22 cellular contexts compared by ENCODE assay signal in genomic region chr1:43801203-43801602, GRCh38.
"Had no signal": no experiment of that assay in that cellular context is flagged by ENCODE, and none has a peak within 500 bp of the region (broad histone marks: within the 10 kb centered on the region; RNA-seq: fewer than 3 reads in every experiment).

No MANE protein-coding gene starts in this region.

- H3K4me2 ChIP-seq: smooth muscle cell had no signal

- H3K9me3 Mint-ChIP-seq: activated naive CD4-positive, alpha-beta T cell treated with anti-CD3 and anti-CD28 coated beads, Interleukin-2, amount 10 ng/mL, durations not matched to agents 7 days and 5 days; natural killer cell; stimulated activated naive B cell treated with anti-CD40 and anti-IgM and Interleukin-4, amounts not matched to agents 10 μg/mL and 1 μg/mL and 100 μg/mL, for 72 hours; T-helper 2 cell treated with Interferon-gamma antibody and Interleukin-4, amounts not matched to agents 5 μg/mL and 100 μg/mL, for 36 hours had no signal

- ATAC-seq: activated CD4-positive, alpha-beta T cell treated with anti-CD3 and anti-CD28 coated beads for 36 hours; esophagus mucosa; gastrocnemius medialis; natural killer cell; stimulated activated naive B cell treated with anti-CD40 and anti-IgM and Interleukin-4, amounts not matched to agents 10 μg/mL and 1 μg/mL and 100 μg/mL, for 72 hours had no signal

- H3K36me3 Mint-ChIP-seq: activated naive CD4-positive, alpha-beta T cell treated with anti-CD3 and anti-CD28 coated beads, Interleukin-2, amount 10 ng/mL, durations not matched to agents 7 days and 5 days; natural killer cell had no signal

- H3K27me3 Mint-ChIP-seq: activated CD4-positive, alpha-beta T cell treated with anti-CD3 and anti-CD28 coated beads for 36 hours; activated naive CD4-positive, alpha-beta T cell treated with anti-CD3 and anti-CD28 coated beads, Interleukin-2, amount 10 ng/mL, durations not matched to agents 7 days and 5 days; stimulated activated naive B cell treated with anti-CD40 and anti-IgM and Interleukin-4, amounts not matched to agents 10 μg/mL and 1 μg/mL and 100 μg/mL, for 72 hours had no signal

- H3K4me3 Mint-ChIP-seq: activated CD4-positive, alpha-beta T cell treated with anti-CD3 and anti-CD28 coated beads for 36 hours; activated naive CD4-positive, alpha-beta T cell treated with anti-CD3 and anti-CD28 coated beads, Interleukin-2, amount 10 ng/mL, durations not matched to agents 7 days and 5 days; natural killer cell; stimulated activated naive B cell treated with anti-CD40 and anti-IgM and Interleukin-4, amounts not matched to agents 10 μg/mL and 1 μg/mL and 100 μg/mL, for 72 hours; T-helper 2 cell treated with Interferon-gamma antibody and Interleukin-4, amounts not matched to agents 5 μg/mL and 100 μg/mL, for 36 hours had no signal

- H3K9me3 ChIP-seq: gastrocnemius medialis, left ventricle myocardium inferior, sigmoid colon, vagina had no signal

- FAIRE-seq: TTC549 had no signal

- H3K36me3 ChIP-seq: gastrocnemius medialis, sigmoid colon, vagina, WERI-Rb-1 had no signal

- H3K27ac ChIP-seq: gastrocnemius medialis, left ventricle myocardium inferior, sigmoid colon, vagina, WERI-Rb-1 had no signal

- H3K27me3 ChIP-seq: gastrocnemius medialis, sigmoid colon, vagina had no signal

- H3K4me3 ChIP-seq: gastrocnemius medialis, left ventricle myocardium inferior, sigmoid colon, smooth muscle cell, vagina had no signal

- H3K27ac Mint-ChIP-seq: activated CD4-positive, alpha-beta T cell treated with anti-CD3 and anti-CD28 coated beads for 36 hours; activated naive CD4-positive, alpha-beta T cell treated with anti-CD3 and anti-CD28 coated beads, Interleukin-2, amount 10 ng/mL, durations not matched to agents 7 days and 5 days; natural killer cell; stimulated activated naive B cell treated with anti-CD40 and anti-IgM and Interleukin-4, amounts not matched to agents 10 μg/mL and 1 μg/mL and 100 μg/mL, for 72 hours; T-helper 2 cell treated with Interferon-gamma antibody and Interleukin-4, amounts not matched to agents 5 μg/mL and 100 μg/mL, for 36 hours had no signal

- DNase-seq: activated CD4-positive, alpha-beta T cell treated with anti-CD3 and anti-CD28 coated beads for 36 hours; activated CD4-positive, alpha-beta T cell treated with anti-CD3 and anti-CD28 coated beads, Interleukin-2, amount 50 U/mL, for 48 hours; activated effector memory CD4-positive, alpha-beta T cell treated with anti-CD3 and anti-CD28 coated beads, Interleukin-2, amount 50 U/mL, for 16 hours; activated naive CD4-positive, alpha-beta T cell treated with anti-CD3 and anti-CD28 coated beads, Interleukin-2, amount 10 ng/mL, durations not matched to agents 7 days and 5 days; amygdala; effector CD8-positive, alpha-beta T cell; gastrocnemius medialis; hippocampal formation; left ventricle myocardium inferior; midbrain; natural killer cell; sigmoid colon; stimulated activated CD4-positive, alpha-beta T cell treated with anti-CD3 and anti-CD28 coated beads, Interleukin-2, amount 100 ng/mL, for 48 hours; stimulated activated CD8-positive, alpha-beta memory T cell treated with anti-CD3 and anti-CD28 coated beads, Interleukin-4, amount 100 ng/mL, for 48 hours; stimulated activated naive B cell treated with anti-CD40 and anti-IgM and Interleukin-4, amounts not matched to agents 10 μg/mL and 1 μg/mL and 100 μg/mL, for 72 hours; trophoblast cell; WERI-Rb-1 had no signal

- H3K4me1 ChIP-seq: gastrocnemius medialis, sigmoid colon had no signal
